Comparison of ENCODE assay signal across 8 cellular contexts in the genomic region with DNA sequence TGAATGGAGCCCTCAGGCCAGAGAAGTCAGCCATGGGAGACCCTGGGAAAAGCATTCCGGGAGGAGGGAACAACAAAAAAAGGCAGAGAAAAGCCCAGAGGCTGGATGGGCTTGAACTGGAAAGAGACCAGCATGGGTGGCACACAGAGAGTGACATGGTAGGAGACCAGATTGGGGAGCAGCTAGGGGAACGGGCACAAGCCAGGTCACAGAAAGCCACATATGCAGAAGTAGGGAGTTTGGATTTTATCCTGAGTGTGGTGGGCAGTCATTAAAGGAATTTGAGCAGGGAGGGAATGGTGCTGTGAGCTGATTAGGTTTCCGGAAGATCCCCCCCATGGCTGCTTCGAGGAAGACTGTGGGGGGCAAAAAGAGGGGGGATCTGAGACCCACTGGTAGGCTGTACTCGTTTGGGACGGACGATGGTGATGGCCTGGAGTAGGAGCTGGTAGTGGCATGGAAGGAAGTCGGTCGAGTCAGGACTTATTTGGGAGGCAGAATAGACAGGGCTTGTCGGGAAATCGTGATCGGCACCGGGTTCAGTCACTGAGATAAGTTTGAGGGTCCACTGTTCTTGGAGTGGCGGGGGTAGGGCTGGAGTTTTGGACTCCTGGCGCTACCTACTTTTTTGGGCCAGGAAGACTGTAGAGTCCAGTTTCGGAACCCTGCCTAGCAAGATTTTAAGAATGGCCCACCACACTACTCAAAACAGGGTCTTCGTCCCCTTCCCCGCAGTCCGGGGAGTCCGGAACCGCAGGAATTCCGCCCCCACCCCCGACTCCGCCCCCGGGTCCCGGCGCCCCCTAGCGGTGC. TPM values are rescaled to one million over a fixed set of nuclear protein-coding genes. Genes with fewer than 3 reads are reported as not detected.
A peak's percentile ranks its signal among the peaks of the same experiment; 100 is the strongest.
DNase-seq lines count a peak whose midpoint lies in the region; ATAC-seq, FAIRE-seq and TF ChIP-seq lines count a peak whose summit lies in the region.

No MANE protein-coding gene starts in this region.

- DNase-seq in activated B cell treated with CpG ODN at 0.5 μM for 24 hours (no peak), trophoblast cell (peak in 1 of 2 donors; percentile 27), COLO829 (ENCODE audit: low spot score) (no peak), D721Med (ENCODE audit: insufficient read length, low spot score) (no peak), MV-4-11 (lab: John Stamatoyannopoulos, UW) (no peak)

- CTCF ChIA-PET in activated B cell treated with CpG ODN at 0.5 μM for 24 hours (lab: Charles Lee): interaction anchor here (1.4 to 5.1 kb wide), 4 partner anchors 9 to 120 kb away, joined by 3 to 21 read pairs (median 5); a partner anchor contains a TSS

- WGBS in gastroesophageal sphincter (ENCODE audit: low coverage in 1 of 2), 2 donors: 0 to 1% methylated on average over 14 to 16 of the region's 28 CpGs
- no CpG with 5 or more reads among the region's 28 CpGs for WGBS in trophoblast cell (ENCODE audit: extremely low coverage, insufficient coverage, insufficient read length)

- peak overlapping the region; percentile 60 for H3K18ac ChIP-seq in trophoblast cell (ENCODE audit: low read length)

- no peaks in the 10 kb centered on the region for H3K27me3 Mint-ChIP-seq in activated B cell treated with CpG ODN at 0.5 μM for 24 hours

- no peak for TF ChIP-seq CTCF in 22Rv1 (IDR thresholded peaks at IDR 0.05)
- TF ChIP-seq CTCF in activated B cell treated with CpG ODN at 0.5 μM for 24 hours (IDR thresholded peaks at IDR 0.05): no peak
- no peak for TF ChIP-seq CTCF in gastroesophageal sphincter (IDR thresholded peaks at IDR 0.05)
- no peak for TF ChIP-seq CTCF in D721Med (IDR thresholded peaks at IDR 0.05; ENCODE audit: insufficient read depth, missing control alignments)

- H3K27ac Mint-ChIP-seq in activated B cell treated with CpG ODN at 0.5 μM for 24 hours: peak overlapping the region; percentile 93

- peak overlapping the region; percentile 9 for H4K12ac ChIP-seq in trophoblast cell (ENCODE audit: low read depth, low read length)

- peak overlapping the region; percentile 93 for H3K4me3 Mint-ChIP-seq in activated B cell treated with CpG ODN at 0.5 μM for 24 hours

- TF ChIP-seq EP300 in gastroesophageal sphincter (IDR thresholded peaks at IDR 0.05): no peak

- no peak for FAIRE-seq in D721Med (lab: Jason Lieb, UNC)

- intact Hi-C loops in activated B cell treated with CpG ODN at 0.5 μM for 24 hours (cut with micrococcal nuclease): loop anchor here (1.0 to 5.0 kb wide), 5 partner anchors 10 to 172 kb away; a partner anchor contains a TSS

- H3K4me3 ChIP-seq in gastroesophageal sphincter: peak overlapping the region; percentile 71 to 81
- peak overlapping the region; percentile 79 for H3K4me3 ChIP-seq in trophoblast cell (ENCODE audit: low read depth, low read length)

- peak overlapping the region; percentile 98 for H2BK5ac ChIP-seq in trophoblast cell (ENCODE audit: low read depth, low read length, poor library complexity)

- peak overlapping the region; percentile 19 for H2BK12ac ChIP-seq in trophoblast cell (ENCODE audit: low read length)

- H3K27me3 ChIP-seq in gastroesophageal sphincter: no peaks in the 10 kb centered on the region
- no peaks in the 10 kb centered on the region for H3K27me3 ChIP-seq in trophoblast cell (ENCODE audit: insufficient read depth, low read length)

- peak overlapping the region; percentile 27 for H2BK120ac ChIP-seq in trophoblast cell (ENCODE audit: insufficient read depth, low read length, poor library complexity)

- no peak for TF ChIP-seq POLR2A in gastroesophageal sphincter (IDR thresholded peaks at IDR 0.05)

- no peak overlapping the region for H3K23ac ChIP-seq in trophoblast cell (ENCODE audit: low read length)

- H3K36me3 ChIP-seq in gastroesophageal sphincter (peaks cover 0 to 16% of the 10 kb centered on the region in 2 donors), trophoblast cell (ENCODE audit: control insufficient read depth in 1 of 2, insufficient read depth in 2 of 2, low read length in 2 of 2) (peaks cover 10% of the 10 kb centered on the region in 2 experiments)

- peak overlapping the region; percentile 59 for H3K4ac ChIP-seq in trophoblast cell (ENCODE audit: low read depth, low read length)

- peaks cover 34% of the 10 kb centered on the region for H3K4me1 Mint-ChIP-seq in activated B cell treated with CpG ODN at 0.5 μM for 24 hours

- peak overlapping the region; percentile 40 for H2AK5ac ChIP-seq in trophoblast cell (ENCODE audit: low read length)

- peak overlapping the region; percentile 80 for H4K91ac ChIP-seq in trophoblast cell (ENCODE audit: low read depth, low read length)

- peaks cover 16% of the 10 kb centered on the region for H3K36me3 Mint-ChIP-seq in activated B cell treated with CpG ODN at 0.5 μM for 24 hours (ENCODE audit: low read depth)

- peaks cover 19% of the 10 kb centered on the region for H3K79me1 ChIP-seq in trophoblast cell (ENCODE audit: low read length)

- H3K27ac ChIP-seq in 22Rv1 (peak overlapping the region; percentile 99), gastroesophageal sphincter (peak overlapping the region; percentile 94 to 100 (median 98)), trophoblast cell (ENCODE audit: low read depth, low read length) (peak overlapping the region; percentile 99)

- ATAC-seq in GM21737 (IDR thresholded peaks at IDR 0.05; ENCODE audit: unreplicated experiment) (peak; percentile 0), activated B cell treated with CpG ODN at 0.5 μM for 24 hours (ENCODE audit: low read depth) (no peak), gastroesophageal sphincter (no peak)

- H3K9me3 Mint-ChIP-seq in activated B cell treated with CpG ODN at 0.5 μM for 24 hours: no peaks in the 10 kb centered on the region

- H3K9ac ChIP-seq in trophoblast cell (ENCODE audit: low read length): peak overlapping the region; percentile 88

- POLR2A ChIA-PET in activated B cell treated with CpG ODN at 0.5 μM for 24 hours (lab: Charles Lee): interaction anchor here (0.5 to 4.2 kb wide), 5 partner anchors 10 to 76 kb away, joined by 4 to 89 read pairs (median 7); a partner anchor contains a TSS

- peak overlapping the region; percentile 82 for H4K8ac ChIP-seq in trophoblast cell (ENCODE audit: low read depth, low read length)

- H3K9me3 ChIP-seq in gastroesophageal sphincter: no peaks in the 10 kb centered on the region
- no peaks in the 10 kb centered on the region for H3K9me3 ChIP-seq in trophoblast cell (ENCODE audit: insufficient read depth, low read depth, low read length)

- H2AFZ ChIP-seq in trophoblast cell (ENCODE audit: insufficient read depth, low read length, poor library complexity): peak overlapping the region; percentile 32

- peak overlapping the region; percentile 94 for H3K4me2 ChIP-seq in trophoblast cell (ENCODE audit: low read length)

- H3K4me1 ChIP-seq in gastroesophageal sphincter (peaks cover 0 to 55% (median 29%) of the 10 kb centered on the region in 3 donors), trophoblast cell (ENCODE audit: control insufficient read depth in 1 of 2, insufficient read depth in 2 of 2, low read length in 2 of 2) (peaks cover 5 to 10% of the 10 kb centered on the region in 2 experiments)

- H3K14ac ChIP-seq in trophoblast cell (ENCODE audit: low read length): peak overlapping the region; percentile 83

- peaks cover 15% of the 10 kb centered on the region for H3K79me2 ChIP-seq in trophoblast cell (ENCODE audit: control insufficient read depth, insufficient read depth, low read length, poor library complexity)

RNA-seq across cellular contexts. Expression of a gene that starts 0.9 kb away (rescaled TPM):
- total RNA-seq in activated B cell treated with CpG ODN at 0.5 μM for 24 hours (13.4 and 13.9 TPM in 2 replicates), gastroesophageal sphincter (10 to 100 TPM; 16.6 to 22.1 (median 18.9) TPM)
- polyA plus RNA-seq in trophoblast cell (2013): 9.6 and 10.1 TPM in 2 replicates

RNA-seq across cellular contexts. Expression of a gene that starts 11.7 kb away (rescaled TPM):
- total RNA-seq in activated B cell treated with CpG ODN at 0.5 μM for 24 hours (1.4 and 1.7 TPM in 2 replicates), gastroesophageal sphincter (10 to 100 TPM in 1 of 4 donors, 1 to 10 TPM in 3; 4.5 to 12.7 (median 6.7) TPM)
- 1.9 and 2.0 TPM in 2 replicates for polyA plus RNA-seq in trophoblast cell (2013)

RNA-seq across cellular contexts. Expression of a gene that starts 19.3 kb away (rescaled TPM):
- 43.5 and 48.4 TPM in 2 replicates for total RNA-seq in activated B cell treated with CpG ODN at 0.5 μM for 24 hours
- total RNA-seq in gastroesophageal sphincter: 10 to 100 TPM; 22.1 to 30.2 (median 26.4) TPM
- 30.6 and 31.9 TPM in 2 replicates for polyA plus RNA-seq in trophoblast cell (2013)

RNA-seq across cellular contexts. Expression of a gene that starts 34.9 kb away (rescaled TPM):
- total RNA-seq in activated B cell treated with CpG ODN at 0.5 μM for 24 hours (0.09 TPM in 1 of 2 replicates, not detected in the other), gastroesophageal sphincter (1 to 10 TPM in 1 of 4 donors, under 1 TPM in 1, not detected in 2; 0.19 to 1.1 TPM)
- 0.08 and 0.12 TPM in 2 replicates for polyA plus RNA-seq in trophoblast cell (2013)

RNA-seq across cellular contexts. Expression of a gene that starts 40.7 kb away (rescaled TPM):
- total RNA-seq in activated B cell treated with CpG ODN at 0.5 μM for 24 hours: 12.3 and 14.6 TPM in 2 replicates
- 100 to 1,000 TPM; 146 to 209 (median 164) TPM for total RNA-seq in gastroesophageal sphincter
- polyA plus RNA-seq in trophoblast cell (2013): 69.2 and 70.1 TPM in 2 replicates
